8 cellular contexts compared by ENCODE assay signal in genomic region chr21:26844258-26845065, GRCh38. TPM values are rescaled to one million over a fixed set of nuclear protein-coding genes. Genes with fewer than 3 reads are reported as not detected.
DNase-seq lines count a peak whose midpoint lies in the region; ATAC-seq, FAIRE-seq and TF ChIP-seq lines count a peak whose summit lies in the region.

No MANE protein-coding gene starts in this region.

- 0% methylated on average over 18 of the region's 96 CpGs for WGBS in A549 (ENCODE audit: missing lambda C conversion rate)

- no peak for TF ChIP-seq EP300 in A549 (IDR thresholded peaks at IDR 0.05)

- no peak for TF ChIP-seq RAD21 in A549 (conservative IDR thresholded peaks at IDR 0.05 in 1 of 2, IDR thresholded peaks at IDR 0.05 in 1 of 2)

- DNase-seq in A549 (ENCODE audit: low read depth in 1 of 2, low spot score in 1 of 2) (peak in 1 of 2 experiments; percentile 33), HAP-1 (ENCODE audit: low spot score in 2 of 2) (peak; percentile 19 to 65), foreskin fibroblast (peak in 1 of 2 donors; percentile 71), natural killer cell (peak; percentile 44), DMS79 treated with DMSO at 0.1 percent for 48 hours (lab: John Stamatoyannopoulos, UW) (no peak), NCI-H187 (lab: John Stamatoyannopoulos, UW) (no peak), NCI-H526 treated with DMSO at 0.1 percent for 48 hours (lab: John Stamatoyannopoulos, UW) (no peak)
- no peak for DNase-seq in activated CD4-positive, alpha-beta memory T cell treated with anti-CD3 and anti-CD28 coated beads for 36 hours

- in situ Hi-C loops in HAP-1 (cut with MboI; ENCODE audit: low sequenced_read_pairs), result loop anchor here (5.0 kb wide), 2 partner anchors 858 to 1903 kb away; no protein-coding TSS in a partner anchor

- H3K27me3 ChIP-seq in HAP-1 (ENCODE audit: low read depth), result peaks cover 23% of the 10 kb centered on the region

- H3K9me3 Mint-ChIP-seq in activated CD4-positive, alpha-beta memory T cell treated with anti-CD3 and anti-CD28 coated beads for 36 hours, result no peaks in the 10 kb centered on the region
- no peaks in the 10 kb centered on the region for H3K9me3 Mint-ChIP-seq in natural killer cell

- H3K27ac ChIP-seq in A549, result 0 out of 6 replicates have a peak overlapping the region, but pooled peaks of 1 of the 2 experiments have one; percentile 49

- no peaks in the 10 kb centered on the region for H3K36me3 Mint-ChIP-seq in activated CD4-positive, alpha-beta memory T cell treated with anti-CD3 and anti-CD28 coated beads for 36 hours
- H3K36me3 Mint-ChIP-seq in natural killer cell, result peaks cover 24% of the 10 kb centered on the region

- intact Hi-C loops in activated CD4-positive, alpha-beta memory T cell treated with anti-CD3 and anti-CD28 coated beads for 36 hours (cut with micrococcal nuclease), result loop anchor here (5.0 to 10.0 kb wide), 3 partner anchors 718 to 1670 kb away; no protein-coding TSS in a partner anchor
- intact Hi-C loops in natural killer cell (cut with micrococcal nuclease), result loop anchor here (2.0 to 5.0 kb wide), 3 partner anchors 38 to 1990 kb away; no protein-coding TSS in a partner anchor

- POLR2A ChIA-PET in A549 (lab: Yijun Ruan, JAX), result interaction anchor here (0.7 kb wide), 1 partner anchor 1901 kb away, joined by 3 read pairs; no protein-coding TSS in a partner anchor
- POLR2A ChIA-PET in activated CD4-positive, alpha-beta memory T cell treated with anti-CD3 and anti-CD28 coated beads for 36 hours (lab: Charles Lee), result no interaction called here

- H3K4me3 Mint-ChIP-seq in activated CD4-positive, alpha-beta memory T cell treated with anti-CD3 and anti-CD28 coated beads for 36 hours, result peak overlapping the region; percentile 49
- peak overlapping the region; percentile 91 for H3K4me3 Mint-ChIP-seq in natural killer cell

- no peak for FAIRE-seq in A549 (lab: Jason Lieb, UNC)

- H3K9me3 ChIP-seq in A549 (no peaks in the 10 kb centered on the region), HAP-1 (no peaks in the 10 kb centered on the region)

- CTCF ChIA-PET in A549 (lab: Yijun Ruan, JAX), result interaction anchor here (1.1 to 2.2 kb wide), 4 partner anchors 9 to 1901 kb away, joined by 3 to 10 read pairs (median 4); no protein-coding TSS in a partner anchor
- CTCF ChIA-PET in activated CD4-positive, alpha-beta memory T cell treated with anti-CD3 and anti-CD28 coated beads for 36 hours (lab: Charles Lee), result interaction anchor here (0.6 to 2.1 kb wide), 4 partner anchors 9 to 1901 kb away, joined by 3 to 10 read pairs (median 4); no protein-coding TSS in a partner anchor

- H3K36me3 ChIP-seq in HAP-1 (replicated peaks), result peaks cover 26% of the 10 kb centered on the region

- peaks cover 67% of the 10 kb centered on the region for H3K27me3 Mint-ChIP-seq in activated CD4-positive, alpha-beta memory T cell treated with anti-CD3 and anti-CD28 coated beads for 36 hours
- peaks cover 9 to 15% of the 10 kb centered on the region in 2 donors for H3K27me3 Mint-ChIP-seq in natural killer cell (ENCODE audit: low read depth in 2 of 2)

- TF ChIP-seq POLR2A in A549 (IDR thresholded peaks at IDR 0.05; ENCODE audit: low read length), result no peak

- peak overlapping the region; percentile 88 for H3K4me2 ChIP-seq in A549

- ATAC-seq in A549, result peak; percentile 48 to 66; a peak in 5 of 6 replicates
- peak in 2 of 3 donors; percentile 8 to 29 for ATAC-seq in natural killer cell

- peaks cover 28% of the 10 kb centered on the region for H3K4me1 Mint-ChIP-seq in activated CD4-positive, alpha-beta memory T cell treated with anti-CD3 and anti-CD28 coated beads for 36 hours (ENCODE audit: low read depth)
- H3K4me1 Mint-ChIP-seq in natural killer cell, result peaks cover 65 to 78% of the 10 kb centered on the region in 2 donors

- no peak overlapping the region for H3K27ac Mint-ChIP-seq in activated CD4-positive, alpha-beta memory T cell treated with anti-CD3 and anti-CD28 coated beads for 36 hours
- H3K27ac Mint-ChIP-seq in natural killer cell, result peak overlapping the region; percentile 81 to 91

- peaks cover 9% of the 10 kb centered on the region; the same call in 2 of the 3 replicates for H3K4me1 ChIP-seq in A549
- peaks cover 11% of the 10 kb centered on the region for H3K4me1 ChIP-seq in HAP-1

- TF ChIP-seq CTCF in A549 (IDR thresholded peaks at IDR 0.05) (no peak), foreskin fibroblast (IDR thresholded peaks at IDR 0.05; ENCODE audit: low read depth, low read length) (peak; percentile 20), natural killer cell (IDR thresholded peaks at IDR 0.05) (no peak)

- H3K4me3 ChIP-seq in A549 (peak overlapping the region; percentile 42), HAP-1 (peak overlapping the region; percentile 51), foreskin fibroblast (ENCODE audit: low read depth in 1 of 2, low read length in 2 of 2) (peak overlapping the region; percentile 89 to 97)

TF ChIP-seq in A549, 52 proteins besides CTCF, POLR2A, EP300 and RAD21:
- TF ChIP-seq MAX (IDR thresholded peaks at IDR 0.05) (peak; percentile 19; the same call in 1 of the 2 replicates), POLR2AphosphoS2 (conservative IDR thresholded peaks at IDR 0.05; ENCODE audit: low read length) (no peak), NPAS2 (CRISPR knock-in tag; IDR thresholded peaks at IDR 0.05; ENCODE audit: borderline replicate concordance) (no peak)

RNA-seq across cellular contexts. Expression of gene ADAMTS1, which starts 0.7 kb away (rescaled TPM):
- 0.17 and 0.24 TPM in 2 replicates for polyA plus RNA-seq in A549 (2011; rRNA removed)
- polyA plus RNA-seq in A549 (2012; cell fraction: cytosol; rRNA removed), result 0.38 and 0.81 TPM in 2 replicates
- 1.5 and 1.6 TPM in 2 replicates for polyA plus RNA-seq in A549 (2012; cell fraction: nucleus; rRNA removed)
- 0.12 to 0.18 TPM (median 0.17 TPM) in 3 replicates for polyA plus RNA-seq in A549 (2017; fragmentation: RNase III; extraction: RNeasy Plus Mini Kit Qiagen cat#74134 plus additional on column Dnase treatment)
- 1.3 and 1.7 TPM in 2 replicates for polyA minus RNA-seq in A549 (2011; rRNA and poly(A)+ RNA removed)
- not detected for total RNA-seq in activated CD4-positive, alpha-beta memory T cell treated with anti-CD3 and anti-CD28 coated beads for 36 hours
- 10 to 100 TPM; 12.5 to 18.7 (median 17.1) TPM for total RNA-seq in natural killer cell

Comparison
In these comparisons a context has a peak if more than half of its experiments do, and no peak if none do; other contexts are left out.
1. DNase-seq: peak in HAP-1 (2 of 2) and natural killer cell (single experiment); none in activated CD4-positive, alpha-beta memory T cell treated with anti-CD3 and anti-CD28 coated beads for 36 hours (single experiment), DMS79 treated with DMSO at 0.1 percent for 48 hours (single experiment), NCI-H187 (0 of 2) and NCI-H526 treated with DMSO at 0.1 percent for 48 hours (single experiment).
2. H3K4me3 ChIP-seq: peak in every context shown above with its lines; median percentile 93 in foreskin fibroblast; 51 in HAP-1; 42 in A549.
3. RNA of gene ADAMTS1, which starts 0.7 kb away (total RNA-seq): 12.5 to 18.7 TPM in natural killer cell; not detected in activated CD4-positive, alpha-beta memory T cell treated with anti-CD3 and anti-CD28 coated beads for 36 hours; every median in the first group is over 10 times any median in the second.